In the genomic region with DNA sequence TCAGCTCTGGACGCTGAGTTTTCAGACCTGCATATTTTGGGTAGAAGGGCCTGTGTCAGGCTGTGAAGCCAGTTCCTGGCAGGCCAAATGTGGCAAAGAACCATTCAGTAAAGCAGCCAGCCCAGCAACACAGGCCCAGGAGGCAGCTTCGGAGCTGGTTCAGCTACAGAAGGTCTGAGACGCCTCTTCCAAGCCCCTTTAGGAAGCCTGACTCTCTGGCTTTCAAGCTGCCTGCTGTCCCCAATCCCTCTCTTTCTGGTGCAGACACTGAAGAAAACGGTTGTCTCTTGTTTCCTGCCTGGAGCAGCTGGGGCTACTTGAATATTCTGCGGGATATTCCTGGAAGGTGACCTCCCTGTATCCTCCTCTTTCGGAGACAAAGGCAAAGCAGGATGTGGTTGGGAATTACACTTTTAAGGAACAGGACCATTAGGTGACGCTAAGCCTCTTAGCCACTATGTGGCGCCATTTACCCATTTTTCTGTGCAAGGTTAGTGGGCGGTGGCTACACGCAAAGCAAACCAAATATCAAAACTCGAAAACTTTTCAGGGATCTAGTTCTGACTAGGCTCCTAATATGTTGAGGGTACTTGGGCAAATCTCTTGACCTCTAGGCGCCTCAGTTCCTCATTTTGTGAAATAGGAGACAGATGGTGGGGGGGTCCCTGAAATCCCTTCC, we compare ENCODE assay signal across 8 cellular contexts. TPM values are rescaled to one million over a fixed set of nuclear protein-coding genes. Genes with fewer than 3 reads are reported as not detected.
DNase-seq lines count a peak whose midpoint lies in the region; ATAC-seq lines count a peak whose summit lies in the region.

No MANE protein-coding gene starts in this region.

- DNase-seq in CD4-positive, alpha-beta memory T cell, result peak; percentile 57 to 69 (median 66)
- DNase-seq in NCI-H446 (lab: John Stamatoyannopoulos, UW), result peak; percentile 2 to 71
- peak; percentile 86 for DNase-seq in activated CD4-positive, alpha-beta T cell treated with anti-CD3 and anti-CD28 coated beads, Interleukin-2, amount 10 ng/mL, durations not matched to agents 24 days and 14 days
- DNase-seq in effector CD4-positive, alpha-beta T cell, result peak; percentile 50
- DNase-seq in memory B cell (ENCODE audit: low spot score in 2 of 2), result peak; percentile 49 to 63
- DNase-seq in substantia nigra (lab: John Stamatoyannopoulos, UW), result peak in 36 of 49 donors; percentile 0 to 46 (median 16)

- peak; percentile 84 for ATAC-seq in GM19035 (IDR thresholded peaks at IDR 0.05; ENCODE audit: unreplicated experiment)
- ATAC-seq in HG03135 (IDR thresholded peaks at IDR 0.05; ENCODE audit: unreplicated experiment), result peak; percentile 91
- peak; percentile 58 for ATAC-seq in memory B cell (ENCODE audit: low read depth)

- no peaks in the 10 kb centered on the region for H3K27me3 ChIP-seq in CD4-positive, alpha-beta memory T cell (ENCODE audit: insufficient read depth, low read length)

- no peaks in the 10 kb centered on the region for H3K36me3 ChIP-seq in CD4-positive, alpha-beta memory T cell (ENCODE audit: insufficient read depth, low read length)

- CTCF ChIA-PET in CD4-positive, alpha-beta memory T cell (lab: Charles Lee; ENCODE audit: partially characterized antibody), result interaction anchor here (0.6 to 5.3 kb wide), 15 partner anchors 9 to 1150 kb away, joined by 3 to 32 read pairs (median 4); no protein-coding TSS in a partner anchor

- peak overlapping the region in 1 of 7 donors; percentile 30 for H3K27ac Mint-ChIP-seq in CD4-positive, alpha-beta memory T cell
- H3K27ac Mint-ChIP-seq in activated CD4-positive, alpha-beta T cell treated with anti-CD3 and anti-CD28 coated beads, Interleukin-2, amount 10 ng/mL, durations not matched to agents 24 days and 14 days, result no peak overlapping the region
- peak overlapping the region; percentile 42 for H3K27ac Mint-ChIP-seq in memory B cell

- H3K9me3 ChIP-seq in CD4-positive, alpha-beta memory T cell (ENCODE audit: control insufficient read depth in 1 of 2, low read length in 2 of 2), result no peaks in the 10 kb centered on the region

- no peaks in the 10 kb centered on the region for H3K9me3 Mint-ChIP-seq in CD4-positive, alpha-beta memory T cell
- no peaks in the 10 kb centered on the region for H3K9me3 Mint-ChIP-seq in activated CD4-positive, alpha-beta T cell treated with anti-CD3 and anti-CD28 coated beads, Interleukin-2, amount 10 ng/mL, durations not matched to agents 24 days and 14 days
- no peaks in the 10 kb centered on the region for H3K9me3 Mint-ChIP-seq in memory B cell

- no peaks in the 10 kb centered on the region for H3K27me3 Mint-ChIP-seq in CD4-positive, alpha-beta memory T cell
- H3K27me3 Mint-ChIP-seq in activated CD4-positive, alpha-beta T cell treated with anti-CD3 and anti-CD28 coated beads, Interleukin-2, amount 10 ng/mL, durations not matched to agents 24 days and 14 days, result no peaks in the 10 kb centered on the region
- no peaks in the 10 kb centered on the region for H3K27me3 Mint-ChIP-seq in memory B cell

- H3K27ac ChIP-seq in CD4-positive, alpha-beta memory T cell (ENCODE audit: low read depth, low read length), result no peak overlapping the region
- H3K27ac ChIP-seq in substantia nigra (ENCODE audit: low read depth, low read length, poor library complexity, severe bottlenecking), result no peak overlapping the region

- H3K4me1 ChIP-seq in CD4-positive, alpha-beta memory T cell (ENCODE audit: insufficient read depth, low read length), result no peaks in the 10 kb centered on the region

- H3K4me3 Mint-ChIP-seq in CD4-positive, alpha-beta memory T cell, result no peak overlapping the region
- H3K4me3 Mint-ChIP-seq in activated CD4-positive, alpha-beta T cell treated with anti-CD3 and anti-CD28 coated beads, Interleukin-2, amount 10 ng/mL, durations not matched to agents 24 days and 14 days, result no peak overlapping the region
- H3K4me3 Mint-ChIP-seq in memory B cell, result no peak overlapping the region

- POLR2A ChIA-PET in CD4-positive, alpha-beta memory T cell (lab: Charles Lee; ENCODE audit: partially characterized antibody), result no interaction called here

- intact Hi-C loops in CD4-positive, alpha-beta memory T cell (cut with micrococcal nuclease), result loop anchor here (1.0 kb wide), 1 partner anchor 405 kb away; no protein-coding TSS in a partner anchor
- intact Hi-C loops in activated CD4-positive, alpha-beta T cell treated with anti-CD3 and anti-CD28 coated beads, Interleukin-2, amount 10 ng/mL, durations not matched to agents 24 days and 14 days (cut with micrococcal nuclease), result loop anchor here (1.0 to 10.0 kb wide), 3 partner anchors 405 to 1147 kb away; no protein-coding TSS in a partner anchor

- H3K4me3 ChIP-seq in CD4-positive, alpha-beta memory T cell (ENCODE audit: low read length in 2 of 2), result no peak overlapping the region

- peaks cover 0 to 13% (median 5%) of the 10 kb centered on the region in 4 donors for H3K4me1 Mint-ChIP-seq in CD4-positive, alpha-beta memory T cell
- H3K4me1 Mint-ChIP-seq in activated CD4-positive, alpha-beta T cell treated with anti-CD3 and anti-CD28 coated beads, Interleukin-2, amount 10 ng/mL, durations not matched to agents 24 days and 14 days, result peaks cover 8% of the 10 kb centered on the region
- H3K4me1 Mint-ChIP-seq in memory B cell, result peaks cover 13% of the 10 kb centered on the region

- no peaks in the 10 kb centered on the region for H3K36me3 Mint-ChIP-seq in CD4-positive, alpha-beta memory T cell
- H3K36me3 Mint-ChIP-seq in activated CD4-positive, alpha-beta T cell treated with anti-CD3 and anti-CD28 coated beads, Interleukin-2, amount 10 ng/mL, durations not matched to agents 24 days and 14 days (ENCODE audit: low read depth), result no peaks in the 10 kb centered on the region
- no peaks in the 10 kb centered on the region for H3K36me3 Mint-ChIP-seq in memory B cell

RNA-seq across cellular contexts. Expression of gene LAS1L, which starts 47.2 kb away (rescaled TPM):
- 10 to 100 TPM; 38.5 to 41.6 TPM for total RNA-seq in CD4-positive, alpha-beta memory T cell
- polyA plus RNA-seq in CD4-positive, alpha-beta memory T cell, result 10 to 100 TPM; 39.7 to 51.7 TPM
- 61.0 and 64.0 TPM in 2 replicates for total RNA-seq in activated CD4-positive, alpha-beta T cell treated with anti-CD3 and anti-CD28 coated beads, Interleukin-2, amount 10 ng/mL, durations not matched to agents 24 days and 14 days

Comparison
In these comparisons a context has a peak if more than half of its experiments do, and no peak if none do; other contexts are left out.
1. DNase-seq: peak in every context shown above with its lines; median percentile 86 in activated CD4-positive, alpha-beta T cell treated with anti-CD3 and anti-CD28 coated beads, Interleukin-2, amount 10 ng/mL, durations not matched to agents 24 days and 14 days; 66 in CD4-positive, alpha-beta memory T cell; 56 in memory B cell; 50 in effector CD4-positive, alpha-beta T cell; 36 in NCI-H446; 16 in substantia nigra.